ENCODE assay signal across 3 cellular contexts in genomic region chr2:33350632-33351031, GRCh38.
"Had no signal": no experiment of that assay in that cellular context is flagged by ENCODE, and none has a peak within 500 bp of the region (broad histone marks: within the 10 kb centered on the region; RNA-seq: fewer than 3 reads in every experiment).

No MANE protein-coding gene starts in this region.

- DNase-seq: GDM1, GF-D8 had no signal

- H3K4me3 ChIP-seq: GM12878 had no signal

- ATAC-seq: GM12878 had no signal
